11 cellular contexts compared by ENCODE assay signal in genomic region chr9:133707065-133707760, GRCh38. TPM values are rescaled to one million over a fixed set of nuclear protein-coding genes. Genes with fewer than 3 reads are reported as not detected.
DNase-seq lines count a peak whose midpoint lies in the region; ATAC-seq and TF ChIP-seq lines count a peak whose summit lies in the region.
"Had no signal": no experiment of that assay in that cellular context is flagged by ENCODE, and none has a peak within 500 bp of the region (broad histone marks: within the 10 kb centered on the region; RNA-seq: fewer than 3 reads in every experiment).

No MANE protein-coding gene starts in this region.

- H3F3A ChIP-seq in DOHH2 (ENCODE audit: control insufficient read depth, insufficient read depth) = peaks cover 20% of the 10 kb centered on the region

- no peaks in the 10 kb centered on the region for H4K20me1 ChIP-seq in DOHH2 (ENCODE audit: control insufficient read depth, insufficient read depth, low read depth, low read length)

- intact Hi-C loops in posterior cingulate gyrus (cut with DNase I) = no loop called here

- H3K9me2 ChIP-seq in DOHH2 (replicated peaks; ENCODE audit: control insufficient read depth, low read length) = no peaks in the 10 kb centered on the region

- ATAC-seq in GM19397 (IDR thresholded peaks at IDR 0.05; ENCODE audit: unreplicated experiment) = no peak
- ATAC-seq: foreskin keratinocyte, PC-3 had no signal

- H3K27me3 ChIP-seq in DOHH2 (ENCODE audit: control insufficient read depth, low read length) = no peaks in the 10 kb centered on the region

- no peaks in the 10 kb centered on the region for H3K9me3 ChIP-seq in DOHH2 (ENCODE audit: control insufficient read depth, insufficient read depth, low read length)

- H3K4me3 ChIP-seq in DOHH2 (ENCODE audit: low read length) = no peak overlapping the region
- H3K4me3 ChIP-seq in fibroblast of the aortic adventitia (ENCODE audit: low read depth, low read length) = no peak overlapping the region

- 0 out of 2 replicates have a peak overlapping the region, but pooled peaks have one; percentile 15 for H3K27ac ChIP-seq in DOHH2 (ENCODE audit: low read depth, low read length)
- H3K27ac ChIP-seq: foreskin keratinocyte had no signal

- peak overlapping the region; percentile 26 for H3K4me2 ChIP-seq in DOHH2 (ENCODE audit: low read length)

- no peaks in the 10 kb centered on the region for H3K79me2 ChIP-seq in DOHH2 (ENCODE audit: control insufficient read depth, low read length)

- no peaks in the 10 kb centered on the region for H3K36me3 ChIP-seq in DOHH2 (ENCODE audit: control insufficient read depth, low read length)

- TF ChIP-seq CTCF in DOHH2 (IDR thresholded peaks at IDR 0.05; ENCODE audit: low read depth, low read length, poor library complexity, severe bottlenecking) = no peak
- TF ChIP-seq CTCF in fibroblast of the aortic adventitia (IDR thresholded peaks at IDR 0.05; ENCODE audit: insufficient read depth, low read length) = no peak

- DNase-seq in RPMI7951 (ENCODE audit: low read depth) (peak; percentile 41), fibroblast of the aortic adventitia (ENCODE audit: low read depth) (peak; percentile 19), posterior cingulate gyrus (peak in 7 of 10 donors; percentile 6 to 82 (median 31)), T-helper 2 cell (no peak), NCI-H1092 (lab: John Stamatoyannopoulos, UW) (no peak)
- DNase-seq in activated CD8-positive, alpha-beta memory T cell treated with anti-CD3 and anti-CD28 coated beads, Interleukin-2, amount 50 U/mL, for 48 hours = no peak
- DNase-seq: foreskin keratinocyte, MV-4-11, PC-3 had no signal

- peaks cover 100% of the 10 kb centered on the region for H3K4me1 ChIP-seq in DOHH2 (ENCODE audit: control insufficient read depth, low read length)
- H3K4me1 ChIP-seq: foreskin keratinocyte had no signal

RNA-seq across cellular contexts. Expression of gene SARDH, which starts 30.9 kb away (rescaled TPM):
- total RNA-seq in RPMI7951 (2014; rRNA removed; shearing (Covaris generic)) = 1.8 and 1.9 TPM in 2 replicates
- total RNA-seq in fibroblast of the aortic adventitia (ENCODE audit: low replicate concordance) = 0.18 and 2.9 TPM in 2 replicates
- total RNA-seq: foreskin keratinocyte had no signal

Comparison
In these comparisons a context has a peak if more than half of its experiments do, and no peak if none do; other contexts are left out.
1. DNase-seq: peak in RPMI7951 (single experiment), fibroblast of the aortic adventitia (single experiment) and posterior cingulate gyrus (7 of 10); none in activated CD8-positive, alpha-beta memory T cell treated with anti-CD3 and anti-CD28 coated beads, Interleukin-2, amount 50 U/mL, for 48 hours (single experiment), T-helper 2 cell (0 of 5) and NCI-H1092 (single experiment).